Comparison of ENCODE assay signal across 8 cellular contexts in the genomic region with DNA sequence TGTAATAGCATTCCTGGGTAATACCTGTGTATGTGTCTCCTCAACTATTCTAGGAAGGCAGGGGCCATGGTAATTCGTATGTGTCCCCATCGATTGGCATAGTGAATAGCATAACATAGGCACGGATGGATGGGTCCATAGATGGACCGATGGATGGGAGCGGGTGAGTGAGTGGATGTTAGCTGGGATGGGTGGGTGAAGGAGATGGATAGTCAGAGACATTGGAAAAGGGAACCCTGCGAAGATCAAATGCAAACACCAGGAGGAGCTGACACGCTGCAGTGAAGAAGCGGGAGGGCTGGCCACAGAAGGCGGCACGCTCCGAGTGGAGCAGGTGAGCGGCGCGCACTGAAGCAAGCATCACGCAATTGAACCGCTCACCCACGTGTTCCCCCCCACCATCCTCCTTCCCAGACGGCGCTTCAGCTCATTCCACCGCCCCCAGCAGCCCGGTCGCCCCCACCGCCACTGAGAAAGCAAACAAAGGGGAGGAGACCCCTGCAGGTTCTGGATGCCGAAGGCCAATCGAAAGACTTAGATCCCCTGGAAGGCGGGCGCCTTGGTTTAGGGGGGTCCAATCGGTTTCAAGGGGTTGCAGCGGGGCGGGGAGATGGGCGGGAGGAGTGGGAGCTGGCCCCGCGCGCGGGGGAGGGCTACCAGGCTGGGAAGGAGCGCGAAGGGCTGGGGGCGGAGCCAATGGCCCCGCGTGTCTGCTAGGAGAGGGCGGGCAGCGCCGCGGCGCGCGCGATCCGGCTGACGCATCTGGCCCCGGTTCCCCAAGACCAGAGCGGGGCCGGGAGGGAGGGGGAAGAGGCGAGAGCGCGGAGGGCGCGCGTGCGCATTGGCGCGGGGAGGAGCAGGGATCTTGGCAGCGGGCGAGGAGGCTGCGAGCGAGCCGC. TPM values are rescaled to one million over a fixed set of nuclear protein-coding genes. Genes with fewer than 3 reads are reported as not detected.
A peak's percentile ranks its signal among the peaks of the same experiment; 100 is the strongest.
DNase-seq lines count a peak whose midpoint lies in the region; ATAC-seq, FAIRE-seq and TF ChIP-seq lines count a peak whose summit lies in the region.

A gene (plus strand): TSS at position 839 of the 899 bp plus-strand sequence. CDS start 90 bp downstream, outside the sequence.

- TF ChIP-seq POLR2A in breast epithelium (IDR thresholded peaks at IDR 0.05) = no peak

- TF ChIP-seq CTCF in AG04449 (IDR thresholded peaks at IDR 0.05; ENCODE audit: insufficient read depth, low read length, missing control alignments) (peak; percentile 81), VCaP (conservative IDR thresholded peaks at IDR 0.05) (peak; percentile 68), breast epithelium (IDR thresholded peaks at IDR 0.05) (peak; percentile 54 to 89 (median 61))

- DNase-seq in AG04449 (ENCODE audit: low read depth, low spot score) (peak; percentile 80), NCI-H2196 (lab: John Stamatoyannopoulos, UW; ENCODE audit: unreplicated experiment) (peak; percentile 91), breast epithelium (ENCODE audit: low spot score in 2 of 2) (peak; percentile 96 to 98), small intestine (peak; percentile 98)

- H3K27me3 ChIP-seq in breast epithelium (no peaks in the 10 kb centered on the region), iPS-20b (ENCODE audit: insufficient read depth, low read length) (no peaks in the 10 kb centered on the region), small intestine (ENCODE audit: control insufficient read depth in 2 of 2, insufficient read depth in 2 of 2, low read length in 2 of 2) (no peaks in the 10 kb centered on the region)

- POLR2A ChIA-PET in AG04449 (lab: Yijun Ruan, JAX) = interaction anchor here (0.7 to 1.4 kb wide), 3 partner anchors 14 to 190 kb away, joined by 3 to 5 read pairs (median 4); a partner anchor contains a TSS

- H3K4me3 ChIP-seq in AG04449 (ENCODE audit: low read depth, low read length) = peak within 1 kb of the TSS; percentile 65
- H3K4me3 ChIP-seq in breast epithelium = peak within 1 kb of the TSS; percentile 67 to 81 (median 79)
- H3K4me3 ChIP-seq in iPS-20b (ENCODE audit: low read length) = peak within 1 kb of the TSS; percentile 89
- H3K4me3 ChIP-seq in small intestine (ENCODE audit: low read depth in 1 of 2, low read length in 2 of 2) = peak within 1 kb of the TSS; percentile 81 to 88

- no peaks in the 10 kb centered on the region for H3K9me3 ChIP-seq in breast epithelium
- no peaks in the 10 kb centered on the region for H3K9me3 ChIP-seq in iPS-20b (ENCODE audit: insufficient read depth, low read depth, low read length)
- H3K9me3 ChIP-seq in small intestine (ENCODE audit: control insufficient read depth, low read depth) = no peaks in the 10 kb centered on the region

- FAIRE-seq in small intestine (lab: Jason Lieb, UNC) = no peak

- peak within 1 kb of the TSS; percentile 79; the same call in 1 of the 2 replicates for H3K9ac ChIP-seq in iPS-20b (ENCODE audit: low read depth, low read length)

- ATAC-seq in GM18868 (IDR thresholded peaks at IDR 0.05; ENCODE audit: unreplicated experiment) (peak; percentile 86), HG03108 (IDR thresholded peaks at IDR 0.05; ENCODE audit: unreplicated experiment) (peak; percentile 73)

- H3K4me1 ChIP-seq in breast epithelium (peaks cover 0 to 2% of the 10 kb centered on the region in 2 donors), iPS-20b (ENCODE audit: insufficient read depth, low read length) (peaks cover 11% of the 10 kb centered on the region), small intestine (ENCODE audit: control insufficient read depth in 2 of 2, insufficient read depth in 1 of 2, low read depth in 1 of 2, low read length in 1 of 2) (peaks cover 4 to 11% of the 10 kb centered on the region in 2 donors)

- H3K36me3 ChIP-seq in breast epithelium (no peaks in the 10 kb centered on the region), iPS-20b (ENCODE audit: insufficient read depth, low read depth, low read length) (no peaks in the 10 kb centered on the region), small intestine (ENCODE audit: control insufficient read depth in 2 of 2, insufficient read depth in 2 of 2, low read length in 2 of 2) (no peaks in the 10 kb centered on the region)

- H3K27ac ChIP-seq in VCaP = peak within 1 kb of the TSS; percentile 75
- peak within 1 kb of the TSS; percentile 83 to 89 for H3K27ac ChIP-seq in breast epithelium
- no peak within 1 kb of the TSS for H3K27ac ChIP-seq in iPS-20b (ENCODE audit: low read length)
- peak within 1 kb of the TSS; percentile 92 to 96 for H3K27ac ChIP-seq in small intestine (ENCODE audit: low read depth in 1 of 2, low read length in 1 of 2)

- WGBS in small intestine, 3 donors = 0 to 1% (median 1%) methylated on average over 36 to 67 of the region's 67 CpGs

- intact Hi-C loops in breast epithelium (cut with DNase I; ENCODE audit: low total_unique reads) = no loop called here

- CTCF ChIA-PET in AG04449 (lab: Yijun Ruan, JAX) = interaction anchor here (0.6 to 3.3 kb wide), 14 partner anchors 10 to 357 kb away, joined by 3 to 38 read pairs (median 4); a partner anchor contains a TSS

RNA-seq across cellular contexts. Expression of the gene that starts here (rescaled TPM):
- 10 to 100 TPM; 25.2 to 67.4 (median 42.3) TPM for total RNA-seq in breast epithelium
- 100 to 1,000 TPM in 2 of 3 donors, 10 to 100 TPM in 1; 43.8 to 131 (median 114) TPM for polyA plus RNA-seq in small intestine
